Comparison of ENCODE assay signal across 10 cellular contexts in genomic region chr11:126311464-126312291, GRCh38. TPM values are rescaled to one million over a fixed set of nuclear protein-coding genes. Genes with fewer than 3 reads are reported as not detected.
A peak's percentile ranks its signal among the peaks of the same experiment; 100 is the strongest.
DNase-seq lines count a peak whose midpoint lies in the region; ATAC-seq lines count a peak whose summit lies in the region.
"Had no signal": no experiment of that assay in that cellular context is flagged by ENCODE, and none has a peak within 500 bp of the region (broad histone marks: within the 10 kb centered on the region; RNA-seq: fewer than 3 reads in every experiment).

No MANE protein-coding gene starts in this region.

- peak overlapping the region in 1 of 4 donors; percentile 58 for H3K4me3 Mint-ChIP-seq in IgD-negative memory B cell
- peak overlapping the region in 1 of 10 donors; percentile 16 for H3K4me3 Mint-ChIP-seq in naive thymus-derived CD4-positive, alpha-beta T cell
- H3K4me3 Mint-ChIP-seq: activated CD8-positive, alpha-beta memory T cell treated with anti-CD3 and anti-CD28 coated beads, Interleukin-2, amount 10 ng/mL, durations not matched to agents 7 days and 5 days had no signal

- H3K4me1 Mint-ChIP-seq in IgD-negative memory B cell: peaks cover 18 to 29% (median 20%) of the 10 kb centered on the region in 3 donors
- peaks cover 16 to 46% (median 32%) of the 10 kb centered on the region in 7 donors for H3K4me1 Mint-ChIP-seq in naive thymus-derived CD4-positive, alpha-beta T cell

- no peaks in the 10 kb centered on the region for H3K27me3 Mint-ChIP-seq in IgD-negative memory B cell
- no peaks in the 10 kb centered on the region for H3K27me3 Mint-ChIP-seq in naive thymus-derived CD4-positive, alpha-beta T cell
- H3K27me3 Mint-ChIP-seq: activated CD8-positive, alpha-beta memory T cell treated with anti-CD3 and anti-CD28 coated beads, Interleukin-2, amount 10 ng/mL, durations not matched to agents 7 days and 5 days had no signal

- peak overlapping the region in 2 of 3 donors; percentile 63 to 86 for H3K27ac Mint-ChIP-seq in IgD-negative memory B cell
- peak overlapping the region in 3 of 9 donors; percentile 13 to 65 (median 56) for H3K27ac Mint-ChIP-seq in naive thymus-derived CD4-positive, alpha-beta T cell
- H3K27ac Mint-ChIP-seq: activated CD8-positive, alpha-beta memory T cell treated with anti-CD3 and anti-CD28 coated beads, Interleukin-2, amount 10 ng/mL, durations not matched to agents 7 days and 5 days had no signal

- intact Hi-C loops in naive thymus-derived CD4-positive, alpha-beta T cell (cut with micrococcal nuclease): loop anchor here (2.0 to 5.0 kb wide), 2 partner anchors 105 to 681 kb away; no protein-coding TSS in a partner anchor

- no peaks in the 10 kb centered on the region for H3K9me3 ChIP-seq in naive thymus-derived CD4-positive, alpha-beta T cell (ENCODE audit: control insufficient read depth in 2 of 3, low read length in 3 of 3)

- CTCF ChIA-PET in naive thymus-derived CD4-positive, alpha-beta T cell (lab: Charles Lee): interaction anchor here (3.3 kb wide), 1 partner anchor 170 kb away, joined by 21 read pairs; no protein-coding TSS in a partner anchor

- H3K9me3 Mint-ChIP-seq in IgD-negative memory B cell: no peaks in the 10 kb centered on the region
- H3K9me3 Mint-ChIP-seq in naive thymus-derived CD4-positive, alpha-beta T cell: peaks cover 0 to 10% (median 5%) of the 10 kb centered on the region in 11 donors

- H3K4me3 ChIP-seq in naive thymus-derived CD4-positive, alpha-beta T cell (ENCODE audit: low read length): no peak overlapping the region

- H3K4me1 ChIP-seq in naive thymus-derived CD4-positive, alpha-beta T cell (ENCODE audit: control insufficient read depth in 2 of 2, insufficient read depth in 2 of 2, low read length in 2 of 2): peaks cover 0 to 1% of the 10 kb centered on the region in 2 donors

- ATAC-seq in GM18867 (IDR thresholded peaks at IDR 0.05; ENCODE audit: unreplicated experiment): peak; percentile 80
- ATAC-seq in HG02623 (IDR thresholded peaks at IDR 0.05; ENCODE audit: unreplicated experiment): peak; percentile 49
- ATAC-seq in naive thymus-derived CD4-positive, alpha-beta T cell: peak; percentile 65
- ATAC-seq: activated CD8-positive, alpha-beta memory T cell treated with anti-CD3 and anti-CD28 coated beads, Interleukin-2, amount 10 ng/mL, durations not matched to agents 7 days and 5 days had no signal

- H3K36me3 ChIP-seq in naive thymus-derived CD4-positive, alpha-beta T cell (ENCODE audit: control insufficient read depth in 2 of 3, insufficient read depth in 3 of 3, low read length in 3 of 3): peaks cover 0 to 34% (median 3%) of the 10 kb centered on the region in 3 experiments

- H3K27ac ChIP-seq in naive thymus-derived CD4-positive, alpha-beta T cell (ENCODE audit: low read depth, low read length): no peak overlapping the region

- H3K36me3 Mint-ChIP-seq in IgD-negative memory B cell: peaks cover 18% of the 10 kb centered on the region
- peaks cover 18 to 51% (median 28%) of the 10 kb centered on the region in 5 donors for H3K36me3 Mint-ChIP-seq in naive thymus-derived CD4-positive, alpha-beta T cell

- no peak for DNase-seq in naive thymus-derived CD4-positive, alpha-beta T cell
- DNase-seq in GM03348 (ENCODE audit: low spot score) (no peak), DMS114 treated with DMSO at 0.1 percent for 48 hours (lab: John Stamatoyannopoulos, UW; ENCODE audit: unreplicated experiment) (no peak), ureter (ENCODE audit: low spot score) (no peak), DMS 273 (lab: John Stamatoyannopoulos, UW; ENCODE audit: unreplicated experiment) (no peak)
- DNase-seq: activated CD8-positive, alpha-beta memory T cell treated with anti-CD3 and anti-CD28 coated beads, Interleukin-2, amount 10 ng/mL, durations not matched to agents 7 days and 5 days; stimulated activated CD4-positive, alpha-beta T cell treated with anti-CD3 and anti-CD28 coated beads, Interleukin-1b, Interleukin-23, amount 100 ng/mL, for 48 hours had no signal

- POLR2A ChIA-PET in naive thymus-derived CD4-positive, alpha-beta T cell (lab: Charles Lee): interaction anchor here (1.1 kb wide), 1 partner anchor 169 kb away, joined by 3 read pairs; no protein-coding TSS in a partner anchor

- H3K27me3 ChIP-seq in naive thymus-derived CD4-positive, alpha-beta T cell (ENCODE audit: control insufficient read depth in 2 of 2, insufficient read depth in 2 of 2, low read length in 2 of 2): no peaks in the 10 kb centered on the region

RNA-seq across cellular contexts. Expression of gene DCPS, which starts 7.8 kb away (rescaled TPM):
- 76.9 TPM for polyA plus RNA-seq in IgD-negative memory B cell
- total RNA-seq in naive thymus-derived CD4-positive, alpha-beta T cell: 10 to 100 TPM; 11.0 to 37.2 (median 17.4) TPM
- 10 to 100 TPM; 37.9 to 39.2 TPM for polyA plus RNA-seq in naive thymus-derived CD4-positive, alpha-beta T cell
- 23.2 TPM for total RNA-seq in ureter

RNA-seq across cellular contexts. Expression of gene TIRAP, which starts 28.8 kb away (rescaled TPM):
- polyA plus RNA-seq in IgD-negative memory B cell: 13.0 TPM
- 10 to 100 TPM; 12.9 to 21.5 (median 17.9) TPM for total RNA-seq in naive thymus-derived CD4-positive, alpha-beta T cell
- polyA plus RNA-seq in naive thymus-derived CD4-positive, alpha-beta T cell: 10 to 100 TPM in 1 of 2 donors, 1 to 10 TPM in 1; 9.6 to 15.3 TPM
- 14.5 TPM for total RNA-seq in ureter

RNA-seq across cellular contexts. Expression of gene FOXRED1, which starts 42.7 kb away (rescaled TPM):
- 12.0 TPM for polyA plus RNA-seq in IgD-negative memory B cell
- 10 to 100 TPM; 27.5 to 42.7 (median 35.5) TPM for total RNA-seq in naive thymus-derived CD4-positive, alpha-beta T cell
- polyA plus RNA-seq in naive thymus-derived CD4-positive, alpha-beta T cell: 10 to 100 TPM; 20.4 to 26.1 TPM
- 29.8 TPM for total RNA-seq in ureter

RNA-seq across cellular contexts. Expression of gene SRPRA, which starts 43.0 kb away (rescaled TPM):
- polyA plus RNA-seq in IgD-negative memory B cell: 81.7 TPM
- 100 to 1,000 TPM; 141 to 179 (median 150) TPM for total RNA-seq in naive thymus-derived CD4-positive, alpha-beta T cell
- 100 to 1,000 TPM in 1 of 2 donors, 10 to 100 TPM in 1; 81.6 to 144 TPM for polyA plus RNA-seq in naive thymus-derived CD4-positive, alpha-beta T cell
- total RNA-seq in ureter: 130 TPM

RNA-seq across cellular contexts. Expression of gene ST3GAL4, which starts 43.8 kb away (rescaled TPM):
- 3.6 TPM for polyA plus RNA-seq in IgD-negative memory B cell
- total RNA-seq in naive thymus-derived CD4-positive, alpha-beta T cell: 10 to 100 TPM in 1 of 5 experiments, 1 to 10 TPM in 4; 2.7 to 13.4 (median 4.7) TPM
- polyA plus RNA-seq in naive thymus-derived CD4-positive, alpha-beta T cell: 1 to 10 TPM; 4.0 to 4.1 TPM
- 46.4 TPM for total RNA-seq in ureter
